31 cellular contexts compared by ENCODE assay signal in the genomic region with DNA sequence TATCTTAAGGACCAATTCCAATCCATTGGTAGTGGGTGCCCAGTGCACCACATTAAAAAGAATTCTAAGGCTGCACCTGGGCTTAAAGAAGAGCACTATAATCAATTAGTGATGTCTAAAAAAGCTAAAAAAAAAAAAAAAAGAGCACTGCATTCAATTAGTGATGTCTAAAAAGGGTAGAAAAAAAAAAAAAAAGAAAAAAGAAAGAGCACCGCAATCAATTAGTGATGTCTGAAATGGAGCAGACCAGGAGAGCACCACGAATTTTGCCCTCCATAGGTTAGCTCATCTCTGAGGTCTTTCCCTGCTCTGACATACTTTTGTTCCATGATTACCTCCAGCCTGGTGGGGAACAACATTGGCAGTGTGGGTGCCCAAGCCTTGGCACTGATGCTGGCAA. TPM values are rescaled to one million over a fixed set of nuclear protein-coding genes. Genes with fewer than 3 reads are reported as not detected.
DNase-seq lines count a peak whose midpoint lies in the region; ATAC-seq, FAIRE-seq and TF ChIP-seq lines count a peak whose summit lies in the region.
"Had no signal": no experiment of that assay in that cellular context is flagged by ENCODE, and none has a peak within 500 bp of the region (broad histone marks: within the 10 kb centered on the region; RNA-seq: fewer than 3 reads in every experiment).

No MANE protein-coding gene starts in this region.

- H3K4me3 Mint-ChIP-seq in activated CD4-positive, alpha-beta T cell treated with anti-CD3 and anti-CD28 coated beads, Interleukin-2, amount 10 ng/mL, durations not matched to agents 7 days and 5 days: no peak overlapping the region
- no peak overlapping the region for H3K4me3 Mint-ChIP-seq in astrocyte (ENCODE audit: unreplicated experiment)
- H3K4me3 Mint-ChIP-seq in immature natural killer cell: peak overlapping the region in 4 of 5 donors; percentile 46 to 73 (median 57)
- H3K4me3 Mint-ChIP-seq: B cell had no signal

- H3K4me1 Mint-ChIP-seq in activated CD4-positive, alpha-beta T cell treated with anti-CD3 and anti-CD28 coated beads, Interleukin-2, amount 10 ng/mL, durations not matched to agents 7 days and 5 days: peaks cover 21% of the 10 kb centered on the region
- no peaks in the 10 kb centered on the region for H3K4me1 Mint-ChIP-seq in astrocyte (ENCODE audit: low read depth, unreplicated experiment)
- peaks cover 44 to 51% of the 10 kb centered on the region in 2 donors for H3K4me1 Mint-ChIP-seq in immature natural killer cell
- H3K4me1 Mint-ChIP-seq: B cell had no signal

- H3K4me1 ChIP-seq in HEK293 (ENCODE audit: control insufficient read depth, insufficient read depth, low read length): no peaks in the 10 kb centered on the region
- no peaks in the 10 kb centered on the region for H3K4me1 ChIP-seq in astrocyte (ENCODE audit: insufficient read depth, low read length)
- H3K4me1 ChIP-seq: SJCRH30 had no signal

- H3K79me2 ChIP-seq in astrocyte (ENCODE audit: insufficient read depth, low read length): no peaks in the 10 kb centered on the region

- H3K4me3 ChIP-seq in HEK293 (ENCODE audit: low read depth, low read length) (no peak overlapping the region), astrocyte (ENCODE audit: insufficient read depth, low read depth, low read length) (no peak overlapping the region)
- H3K4me3 ChIP-seq: SJCRH30 had no signal

- H4K20me1 ChIP-seq in astrocyte (ENCODE audit: insufficient read depth, low read length): no peaks in the 10 kb centered on the region

- TF ChIP-seq CTCF in HEK293 (tag by site-specific recombination; IDR thresholded peaks at IDR 0.05) (no peak), astrocyte (IDR thresholded peaks at IDR 0.05; ENCODE audit: insufficient read depth, low read depth, low read length) (no peak)

- no peaks in the 10 kb centered on the region for H3K36me3 ChIP-seq in HEK293 (ENCODE audit: control insufficient read depth in 2 of 2, insufficient read depth in 1 of 2, low read length in 2 of 2)
- no peaks in the 10 kb centered on the region for H3K36me3 ChIP-seq in astrocyte (ENCODE audit: insufficient read depth, low read length)
- H3K36me3 ChIP-seq: SJCRH30 had no signal

- POLR2A ChIA-PET in activated CD4-positive, alpha-beta T cell treated with anti-CD3 and anti-CD28 coated beads, Interleukin-2, amount 10 ng/mL, durations not matched to agents 7 days and 5 days (lab: Charles Lee): no interaction called here
- POLR2A ChIA-PET in HEK293 (lab: Yijun Ruan, JAX): no interaction called here

- CTCF ChIA-PET in activated CD4-positive, alpha-beta T cell treated with anti-CD3 and anti-CD28 coated beads, Interleukin-2, amount 10 ng/mL, durations not matched to agents 7 days and 5 days (lab: Charles Lee): interaction anchor here (1.4 to 3.0 kb wide), 3 partner anchors 13 to 26 kb away, joined by 5 to 11 read pairs (median 6); no protein-coding TSS in a partner anchor
- CTCF ChIA-PET in HEK293 (lab: Yijun Ruan, JAX): no interaction called here

- ATAC-seq in GM21423 (IDR thresholded peaks at IDR 0.05; ENCODE audit: unreplicated experiment): no peak
- ATAC-seq in activated naive CD4-positive, alpha-beta T cell treated with anti-CD3 and anti-CD28 coated beads, Interleukin-2, amount 50 U/mL, for 72 hours: no peak
- ATAC-seq: PC-3, Right ventricle myocardium inferior had no signal

- no peaks in the 10 kb centered on the region for H3K27me3 ChIP-seq in astrocyte (ENCODE audit: insufficient read depth, low read length)
- H3K27me3 ChIP-seq: SJCRH30 had no signal

- DNase-seq in activated CD4-positive, alpha-beta T cell treated with anti-CD3 and anti-CD28 coated beads, Interleukin-2, amount 10 ng/mL, durations not matched to agents 7 days and 5 days: no peak
- no peak for DNase-seq in activated CD4-positive, alpha-beta T cell treated with anti-CD3 and anti-CD28 coated beads for 1 hour
- DNase-seq in astrocyte (ENCODE audit: low read depth) (no peak), immature natural killer cell (no peak), SKM-1 (lab: John Stamatoyannopoulos, UW; ENCODE audit: unreplicated experiment) (no peak)
- no peak for DNase-seq in activated naive CD4-positive, alpha-beta T cell treated with anti-CD3 and anti-CD28 coated beads, Interleukin-2, amount 50 U/mL, for 72 hours (ENCODE audit: low spot score in 2 of 2)
- DNase-seq: Calu3, DMS79 treated with DMSO at 0.1 percent for 48 hours, GF-D8, KBM-7, MV-4-11, NCI-H1105 treated with DMSO at 0.1 percent for 48 hours, NCI-H146, NCI-H1930, NCI-H2107, NCI-H524, NCI-H748 treated with DMSO at 0.1 percent for 48 hours, PC-3, SJCRH30 had no signal

- no peak overlapping the region for H2AFZ ChIP-seq in astrocyte (ENCODE audit: low read depth, low read length)

- H3K27me3 Mint-ChIP-seq in activated CD4-positive, alpha-beta T cell treated with anti-CD3 and anti-CD28 coated beads, Interleukin-2, amount 10 ng/mL, durations not matched to agents 7 days and 5 days: no peaks in the 10 kb centered on the region
- H3K27me3 Mint-ChIP-seq in astrocyte (ENCODE audit: low read depth, unreplicated experiment) (peaks cover 5% of the 10 kb centered on the region), immature natural killer cell (ENCODE audit: low read depth in 3 of 3) (peaks cover 0 to 3% (median 2%) of the 10 kb centered on the region in 3 donors)
- H3K27me3 Mint-ChIP-seq: B cell had no signal

- FAIRE-seq in astrocyte (lab: Jason Lieb, UNC): no peak
- FAIRE-seq: GM12892, H1, HTR-8/SVneo had no signal

- no peak overlapping the region for H3K4me2 ChIP-seq in astrocyte (ENCODE audit: low read length)

- no peak overlapping the region for H3K9ac ChIP-seq in astrocyte (ENCODE audit: low read length)

- no peaks in the 10 kb centered on the region for H3K9me3 ChIP-seq in HEK293 (ENCODE audit: control insufficient read depth, insufficient read depth, low read depth, low read length)
- H3K9me3 ChIP-seq in astrocyte (ENCODE audit: insufficient read depth, low read depth, low read length): no peaks in the 10 kb centered on the region
- H3K9me3 ChIP-seq: SJCRH30 had no signal

- H3K9me3 Mint-ChIP-seq in activated CD4-positive, alpha-beta T cell treated with anti-CD3 and anti-CD28 coated beads, Interleukin-2, amount 10 ng/mL, durations not matched to agents 7 days and 5 days: peaks cover 26% of the 10 kb centered on the region
- peaks cover 9% of the 10 kb centered on the region for H3K9me3 Mint-ChIP-seq in astrocyte (ENCODE audit: unreplicated experiment)
- peaks cover 5 to 10% (median 8%) of the 10 kb centered on the region in 6 donors for H3K9me3 Mint-ChIP-seq in immature natural killer cell
- peaks cover 8 to 29% of the 10 kb centered on the region in 2 donors for H3K9me3 Mint-ChIP-seq in activated naive CD4-positive, alpha-beta T cell treated with anti-CD3 and anti-CD28 coated beads, Interleukin-2, amount 50 U/mL, for 72 hours

- H3K27ac ChIP-seq in HEK293 (ENCODE audit: extremely low read depth, low read depth, low read length): no peak overlapping the region
- no peak overlapping the region for H3K27ac ChIP-seq in astrocyte (ENCODE audit: low read depth, low read length)
- H3K27ac ChIP-seq: 22Rv1, C4-2B, SJCRH30 had no signal

- H3K27ac Mint-ChIP-seq in activated CD4-positive, alpha-beta T cell treated with anti-CD3 and anti-CD28 coated beads, Interleukin-2, amount 10 ng/mL, durations not matched to agents 7 days and 5 days: peak overlapping the region; percentile 3
- H3K27ac Mint-ChIP-seq in astrocyte (ENCODE audit: unreplicated experiment): peak overlapping the region; percentile 20
- H3K27ac Mint-ChIP-seq in immature natural killer cell: peak overlapping the region; percentile 91 to 98 (median 96)
- no peak overlapping the region for H3K27ac Mint-ChIP-seq in activated naive CD4-positive, alpha-beta T cell treated with anti-CD3 and anti-CD28 coated beads, Interleukin-2, amount 50 U/mL, for 72 hours
- H3K27ac Mint-ChIP-seq: B cell had no signal

- H3K36me3 Mint-ChIP-seq in activated CD4-positive, alpha-beta T cell treated with anti-CD3 and anti-CD28 coated beads, Interleukin-2, amount 10 ng/mL, durations not matched to agents 7 days and 5 days (ENCODE audit: low read depth): peaks cover 42% of the 10 kb centered on the region
- H3K36me3 Mint-ChIP-seq in astrocyte (ENCODE audit: low read depth, unreplicated experiment) (no peaks in the 10 kb centered on the region), immature natural killer cell (peaks cover 4 to 12% (median 10%) of the 10 kb centered on the region in 3 donors)
- peaks cover 22 to 34% of the 10 kb centered on the region in 2 donors for H3K36me3 Mint-ChIP-seq in activated naive CD4-positive, alpha-beta T cell treated with anti-CD3 and anti-CD28 coated beads, Interleukin-2, amount 50 U/mL, for 72 hours

TF ChIP-seq in HEK293, 187 proteins besides CTCF, POLR2A, EP300 and RAD21:
- TF ChIP-seq ZBTB17 (tag by site-specific recombination; IDR thresholded peaks at IDR 0.05): peak; percentile 75
- no peak for TF ChIP-seq ZNF24 (tag by site-specific recombination; IDR thresholded peaks at IDR 0.05)
- no peak for TF ChIP-seq ZNF239 (tag by site-specific recombination; IDR thresholded peaks at IDR 0.05)
TF ChIP-seq in HEK293: peak in this region for 1.

RNA-seq across cellular contexts. Expression of a gene that starts 18.9 kb away (rescaled TPM):
- 100 to 1,000 TPM; 200 to 222 TPM for total RNA-seq in activated CD4-positive, alpha-beta T cell treated with anti-CD3 and anti-CD28 coated beads, Interleukin-2, amount 10 ng/mL, durations not matched to agents 7 days and 5 days
- total RNA-seq in astrocyte: 34.2 and 36.1 TPM in 2 replicates
- polyA plus RNA-seq in immature natural killer cell: 100 to 1,000 TPM in 1 of 3 donors, 10 to 100 TPM in 2; 65.7 to 102 (median 66.1) TPM
- total RNA-seq in activated naive CD4-positive, alpha-beta T cell treated with anti-CD3 and anti-CD28 coated beads, Interleukin-2, amount 50 U/mL, for 72 hours: 10 to 100 TPM; 88.2 to 92.9 TPM

RNA-seq across cellular contexts. Expression of a gene that starts 29.6 kb away (rescaled TPM):
- 1 to 10 TPM; 3.3 to 3.8 TPM for total RNA-seq in activated CD4-positive, alpha-beta T cell treated with anti-CD3 and anti-CD28 coated beads, Interleukin-2, amount 10 ng/mL, durations not matched to agents 7 days and 5 days
- not detected in 2 replicates for total RNA-seq in astrocyte
- polyA plus RNA-seq in immature natural killer cell: 1 to 10 TPM in 1 of 3 donors, under 1 TPM in 1, not detected in 1; 0.76 to 1.5 TPM
- total RNA-seq in activated naive CD4-positive, alpha-beta T cell treated with anti-CD3 and anti-CD28 coated beads, Interleukin-2, amount 50 U/mL, for 72 hours: 1 to 10 TPM in 1 of 2 donors, under 1 TPM in 1; 0.59 to 5.1 TPM
- total RNA-seq: SJCRH30 had no signal

RNA-seq across cellular contexts. Expression of a gene that starts 41.8 kb away (rescaled TPM):
- 10 to 100 TPM; 83.9 to 98.5 TPM for total RNA-seq in activated CD4-positive, alpha-beta T cell treated with anti-CD3 and anti-CD28 coated beads, Interleukin-2, amount 10 ng/mL, durations not matched to agents 7 days and 5 days
- not detected in 2 replicates for total RNA-seq in astrocyte
- 10 to 100 TPM; 28.7 to 74.9 (median 30.9) TPM for polyA plus RNA-seq in immature natural killer cell
- 10 to 100 TPM; 36.7 to 48.4 TPM for total RNA-seq in activated naive CD4-positive, alpha-beta T cell treated with anti-CD3 and anti-CD28 coated beads, Interleukin-2, amount 50 U/mL, for 72 hours
- total RNA-seq: Calu3, H1, LHCN-M2, MCF 10A, PC-3, RPMI7951, SJCRH30 had no signal
- polyA plus RNA-seq: H1 had no signal

Comparison
In these comparisons a context has a peak if more than half of its experiments do, and no peak if none do; other contexts are left out.
1. H3K27ac Mint-ChIP-seq: peak in activated CD4-positive, alpha-beta T cell treated with anti-CD3 and anti-CD28 coated beads, Interleukin-2, amount 10 ng/mL, durations not matched to agents 7 days and 5 days (single experiment), astrocyte (single experiment) and immature natural killer cell (6 of 6); none in activated naive CD4-positive, alpha-beta T cell treated with anti-CD3 and anti-CD28 coated beads, Interleukin-2, amount 50 U/mL, for 72 hours (0 of 2).
2. H3K4me3 Mint-ChIP-seq: peak in immature natural killer cell (4 of 5); none in activated CD4-positive, alpha-beta T cell treated with anti-CD3 and anti-CD28 coated beads, Interleukin-2, amount 10 ng/mL, durations not matched to agents 7 days and 5 days (single experiment) and astrocyte (single experiment).
3. RNA of a gene that starts 41.8 kb away (total RNA-seq): 83.9 to 98.5 TPM in activated CD4-positive, alpha-beta T cell treated with anti-CD3 and anti-CD28 coated beads, Interleukin-2, amount 10 ng/mL, durations not matched to agents 7 days and 5 days and 36.7 to 48.4 TPM in activated naive CD4-positive, alpha-beta T cell treated with anti-CD3 and anti-CD28 coated beads, Interleukin-2, amount 50 U/mL, for 72 hours; not detected in astrocyte; every median in the first group is over 10 times any median in the second.